8 cellular contexts compared by ENCODE assay signal in genomic region chr7:5695037-5695708, GRCh38.
DNase-seq lines count a peak whose midpoint lies in the region; ATAC-seq and TF ChIP-seq lines count a peak whose summit lies in the region.

No MANE protein-coding gene starts in this region.

- peak overlapping the region; percentile 95 for H3K27ac Mint-ChIP-seq in T-cell
- H3K27ac Mint-ChIP-seq in memory B cell, result peak overlapping the region; percentile 100

- H3K27ac ChIP-seq in angular gyrus (ENCODE audit: low read depth, low read length), result peak overlapping the region; percentile 85

- CTCF ChIA-PET in GM10248 (lab: Yijun Ruan, JAX), result interaction anchor here (1.5 to 8.1 kb wide), 3 partner anchors 10 to 17 kb away, joined by 3 to 104 read pairs (median 15); no protein-coding TSS in a partner anchor
- CTCF ChIA-PET in T-cell (lab: Charles Lee), result interaction anchor here in 1 of 2 donors (0.9 kb wide), 1 partner anchor 201 kb away, joined by 3 read pairs; no protein-coding TSS in a partner anchor

- peaks cover 99 to 100% (median 100%) of the 10 kb centered on the region in 3 donors for H3K4me1 Mint-ChIP-seq in T-cell
- peaks cover 65% of the 10 kb centered on the region for H3K4me1 Mint-ChIP-seq in memory B cell

- H3K4me3 Mint-ChIP-seq in T-cell (peak overlapping the region; percentile 83 to 87 (median 85)), memory B cell (peak overlapping the region; percentile 90)

- in situ Hi-C loops in G401 (cut with HindIII; ENCODE audit: low sequenced_read_pairs), result no loop called here

- H3K9me3 Mint-ChIP-seq in T-cell (no peaks in the 10 kb centered on the region), memory B cell (no peaks in the 10 kb centered on the region)

- H3K27me3 Mint-ChIP-seq in T-cell, result no peaks in the 10 kb centered on the region
- no peaks in the 10 kb centered on the region for H3K27me3 Mint-ChIP-seq in memory B cell

- ATAC-seq in HG02759 (IDR thresholded peaks at IDR 0.05; ENCODE audit: unreplicated experiment) (peak; percentile 45), T-cell (replicated peaks in 1 of 4) (peak; percentile 75 to 87 (median 86)), memory B cell (ENCODE audit: low read depth) (peak; percentile 12), HG02970 (IDR thresholded peaks at IDR 0.05; ENCODE audit: low FRiP score, unreplicated experiment) (no peak)

- no peak for TF ChIP-seq CTCF in GM10248 (IDR thresholded peaks at IDR 0.05; ENCODE audit: control extremely low read depth, extremely low read depth, low read depth, missing control alignments)

- peaks cover 8% of the 10 kb centered on the region for H3K36me3 Mint-ChIP-seq in T-cell
- peaks cover 7% of the 10 kb centered on the region for H3K36me3 Mint-ChIP-seq in memory B cell

- POLR2A ChIA-PET in GM10248 (lab: Yijun Ruan, JAX), result interaction anchor here (2.2 to 3.1 kb wide), 2 partner anchors 8 to 136 kb away, joined by 8 to 13 read pairs; no protein-coding TSS in a partner anchor
- POLR2A ChIA-PET in T-cell (lab: Charles Lee), result no interaction called here

- peak; percentile 62 for DNase-seq in GM10248 (ENCODE audit: extremely low spot score)
- DNase-seq in T-cell, result peak; percentile 25 to 76 (median 56)
- peak in 1 of 2 donors; percentile 39 for DNase-seq in memory B cell (ENCODE audit: low spot score in 2 of 2)
- DNase-seq in stimulated activated CD8-positive, alpha-beta memory T cell treated with anti-CD3 and anti-CD28 coated beads, Interleukin-15, amount 100 ng/mL, for 48 hours (ENCODE audit: low read depth in 2 of 2), result peak; percentile 66 to 68
- no peak for DNase-seq in G401 (ENCODE audit: low spot score)
